Comparison of ENCODE assay signal across 1 cellular context in the genomic region with DNA sequence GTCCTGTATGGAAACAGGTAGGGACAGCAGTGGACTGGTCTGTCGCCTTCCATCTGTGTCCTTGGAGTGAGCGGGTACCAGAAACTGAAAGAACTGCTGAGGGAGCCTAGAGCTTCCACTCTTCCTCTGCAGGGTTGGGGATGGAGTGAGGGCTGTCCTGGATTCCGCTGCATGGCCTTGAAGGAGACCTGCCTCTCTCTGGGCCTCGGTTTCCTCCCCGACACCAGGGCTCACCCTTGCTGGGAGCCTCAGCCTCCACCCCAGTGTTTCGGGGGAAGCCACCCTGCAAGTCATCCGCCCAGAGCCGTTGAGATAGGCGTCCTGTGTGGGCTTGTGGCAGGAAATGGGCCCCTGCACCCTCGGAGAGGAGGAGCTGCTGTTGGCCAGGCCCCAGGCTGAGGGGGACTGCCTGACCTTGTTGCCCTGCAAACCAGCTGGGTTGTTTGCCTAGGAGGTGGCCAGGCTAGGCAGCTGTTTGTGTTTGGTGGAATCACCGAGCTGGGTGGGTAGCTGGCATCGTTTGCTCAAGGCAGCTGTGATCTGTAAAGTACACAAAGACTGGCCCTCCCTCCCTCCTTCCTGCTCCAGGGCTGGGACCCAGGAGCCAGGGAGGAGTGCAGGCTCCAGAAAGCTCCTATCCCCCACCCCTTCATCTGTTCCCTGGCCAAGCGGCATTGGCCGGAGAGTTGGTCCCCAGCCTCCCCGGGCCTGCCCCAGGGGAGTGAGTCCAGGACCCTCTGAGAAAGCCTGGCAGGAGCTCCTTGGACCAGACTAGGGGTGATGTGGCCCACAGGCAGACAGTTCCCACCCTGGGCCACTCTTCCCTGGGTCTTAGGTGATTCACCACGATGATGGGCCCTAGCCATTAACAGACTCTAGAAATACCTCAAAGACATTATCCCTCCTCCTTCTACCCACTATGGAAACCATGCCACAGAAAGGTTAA.
A peak's percentile ranks its signal among the peaks of the same experiment; 100 is the strongest.
TF ChIP-seq lines count a peak whose summit lies in the region.

No MANE protein-coding gene starts in this region.

TF ChIP-seq in GM12878, 131 proteins besides CTCF, POLR2A, EP300 and RAD21 (continues in another document):
- no peak for TF ChIP-seq SREBF2 (IDR thresholded peaks at IDR 0.05; ENCODE audit: low read length)
- TF ChIP-seq, protein P1, sequence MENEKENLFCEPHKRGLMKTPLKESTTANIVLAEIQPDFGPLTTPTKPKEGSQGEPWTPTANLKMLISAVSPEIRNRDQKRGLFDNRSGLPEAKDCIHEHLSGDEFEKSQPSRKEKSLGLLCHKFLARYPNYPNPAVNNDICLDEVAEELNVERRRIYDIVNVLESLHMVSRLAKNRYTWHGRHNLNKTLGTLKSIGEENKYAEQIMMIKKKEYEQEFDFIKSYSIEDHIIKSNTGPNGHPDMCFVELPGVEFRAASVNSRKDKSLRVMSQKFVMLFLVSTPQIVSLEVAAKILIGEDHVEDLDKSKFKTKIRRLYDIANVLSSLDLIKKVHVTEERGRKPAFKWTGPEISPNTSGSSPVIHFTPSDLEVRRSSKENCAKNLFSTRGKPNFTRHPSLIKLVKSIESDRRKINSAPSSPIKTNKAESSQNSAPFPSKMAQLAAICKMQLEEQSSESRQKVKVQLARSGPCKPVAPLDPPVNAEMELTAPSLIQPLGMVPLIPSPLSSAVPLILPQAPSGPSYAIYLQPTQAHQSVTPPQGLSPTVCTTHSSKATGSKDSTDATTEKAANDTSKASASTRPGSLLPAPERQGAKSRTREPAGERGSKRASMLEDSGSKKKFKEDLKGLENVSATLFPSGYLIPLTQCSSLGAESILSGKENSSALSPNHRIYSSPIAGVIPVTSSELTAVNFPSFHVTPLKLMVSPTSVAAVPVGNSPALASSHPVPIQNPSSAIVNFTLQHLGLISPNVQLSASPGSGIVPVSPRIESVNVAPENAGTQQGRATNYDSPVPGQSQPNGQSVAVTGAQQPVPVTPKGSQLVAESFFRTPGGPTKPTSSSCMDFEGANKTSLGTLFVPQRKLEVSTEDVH (IDR thresholded peaks at IDR 0.05; ENCODE audit: low read depth, partially characterized antibody) = no peak
- TF ChIP-seq MTA2 (IDR thresholded peaks at IDR 0.05; ENCODE audit: low read depth) = peak; percentile 44
- TF ChIP-seq MTA3 (IDR thresholded peaks at IDR 0.05; ENCODE audit: borderline replicate concordance, low read length) = no peak; the same call in 1 of the 2 replicates
- TF ChIP-seq STAT3 (IDR thresholded peaks at IDR 0.05; ENCODE audit: low read depth, low read length) = no peak
- no peak for TF ChIP-seq HCFC1 (IDR thresholded peaks at IDR 0.05; ENCODE audit: low read length)
- TF ChIP-seq SIN3A (IDR thresholded peaks at IDR 0.05; ENCODE audit: low read depth, low read length) = no peak; the same call in 1 of the 2 replicates
- TF ChIP-seq PAX8 (IDR thresholded peaks at IDR 0.05) = no peak
- TF ChIP-seq NRF1 (conservative IDR thresholded peaks at IDR 0.05; ENCODE audit: low read depth, low read length) = no peak
- peak; percentile 51; the same call in 1 of the 2 replicates for TF ChIP-seq FOXK2 (IDR thresholded peaks at IDR 0.05)
- no peak for TF ChIP-seq SREBF1 (IDR thresholded peaks at IDR 0.05; ENCODE audit: low read length)
- no peak for TF ChIP-seq RFX5 (IDR thresholded peaks at IDR 0.05; ENCODE audit: low read depth, low read length)
- TF ChIP-seq IRF4 (IDR thresholded peaks at IDR 0.05; ENCODE audit: low read depth, low read length) = no peak
- TF ChIP-seq, protein P2, sequence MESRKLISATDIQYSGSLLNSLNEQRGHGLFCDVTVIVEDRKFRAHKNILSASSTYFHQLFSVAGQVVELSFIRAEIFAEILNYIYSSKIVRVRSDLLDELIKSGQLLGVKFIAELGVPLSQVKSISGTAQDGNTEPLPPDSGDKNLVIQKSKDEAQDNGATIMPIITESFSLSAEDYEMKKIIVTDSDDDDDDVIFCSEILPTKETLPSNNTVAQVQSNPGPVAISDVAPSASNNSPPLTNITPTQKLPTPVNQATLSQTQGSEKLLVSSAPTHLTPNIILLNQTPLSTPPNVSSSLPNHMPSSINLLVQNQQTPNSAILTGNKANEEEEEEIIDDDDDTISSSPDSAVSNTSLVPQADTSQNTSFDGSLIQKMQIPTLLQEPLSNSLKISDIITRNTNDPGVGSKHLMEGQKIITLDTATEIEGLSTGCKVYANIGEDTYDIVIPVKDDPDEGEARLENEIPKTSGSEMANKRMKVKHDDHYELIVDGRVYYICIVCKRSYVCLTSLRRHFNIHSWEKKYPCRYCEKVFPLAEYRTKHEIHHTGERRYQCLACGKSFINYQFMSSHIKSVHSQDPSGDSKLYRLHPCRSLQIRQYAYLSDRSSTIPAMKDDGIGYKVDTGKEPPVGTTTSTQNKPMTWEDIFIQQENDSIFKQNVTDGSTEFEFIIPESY (IDR thresholded peaks at IDR 0.05) = no peak
- TF ChIP-seq, protein P3, sequence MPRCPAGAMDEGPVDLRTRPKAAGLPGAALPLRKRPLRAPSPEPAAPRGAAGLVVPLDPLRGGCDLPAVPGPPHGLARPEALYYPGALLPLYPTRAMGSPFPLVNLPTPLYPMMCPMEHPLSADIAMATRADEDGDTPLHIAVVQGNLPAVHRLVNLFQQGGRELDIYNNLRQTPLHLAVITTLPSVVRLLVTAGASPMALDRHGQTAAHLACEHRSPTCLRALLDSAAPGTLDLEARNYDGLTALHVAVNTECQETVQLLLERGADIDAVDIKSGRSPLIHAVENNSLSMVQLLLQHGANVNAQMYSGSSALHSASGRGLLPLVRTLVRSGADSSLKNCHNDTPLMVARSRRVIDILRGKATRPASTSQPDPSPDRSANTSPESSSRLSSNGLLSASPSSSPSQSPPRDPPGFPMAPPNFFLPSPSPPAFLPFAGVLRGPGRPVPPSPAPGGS (IDR thresholded peaks at IDR 0.05; ENCODE audit: borderline replicate concordance, insufficient read depth, low read depth, low read length, poor library complexity, severe bottlenecking) = peak; percentile 23
- TF ChIP-seq, protein P4, sequence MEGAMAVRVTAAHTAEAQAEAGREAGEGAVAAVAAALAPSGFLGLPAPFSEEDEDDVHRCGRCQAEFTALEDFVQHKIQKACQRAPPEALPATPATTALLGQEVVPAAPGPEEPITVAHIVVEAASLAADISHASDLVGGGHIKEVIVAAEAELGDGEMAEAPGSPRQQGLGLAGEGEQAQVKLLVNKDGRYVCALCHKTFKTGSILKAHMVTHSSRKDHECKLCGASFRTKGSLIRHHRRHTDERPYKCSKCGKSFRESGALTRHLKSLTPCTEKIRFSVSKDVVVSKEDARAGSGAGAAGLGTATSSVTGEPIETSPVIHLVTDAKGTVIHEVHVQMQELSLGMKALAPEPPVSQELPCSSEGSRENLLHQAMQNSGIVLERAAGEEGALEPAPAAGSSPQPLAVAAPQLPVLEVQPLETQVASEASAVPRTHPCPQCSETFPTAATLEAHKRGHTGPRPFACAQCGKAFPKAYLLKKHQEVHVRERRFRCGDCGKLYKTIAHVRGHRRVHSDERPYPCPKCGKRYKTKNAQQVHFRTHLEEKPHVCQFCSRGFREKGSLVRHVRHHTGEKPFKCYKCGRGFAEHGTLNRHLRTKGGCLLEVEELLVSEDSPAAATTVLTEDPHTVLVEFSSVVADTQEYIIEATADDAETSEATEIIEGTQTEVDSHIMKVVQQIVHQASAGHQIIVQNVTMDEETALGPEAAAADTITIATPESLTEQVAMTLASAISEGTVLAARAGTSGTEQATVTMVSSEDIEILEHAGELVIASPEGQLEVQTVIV (IDR thresholded peaks at IDR 0.05; ENCODE audit: borderline replicate concordance, partially characterized antibody) = no peak
- peak; percentile 57 for TF ChIP-seq SP1 (IDR thresholded peaks at IDR 0.05; ENCODE audit: low read depth, low read length)
- TF ChIP-seq WRNIP1 (IDR thresholded peaks at IDR 0.05; ENCODE audit: borderline replicate concordance, low read depth, low read length) = no peak
- TF ChIP-seq GABPA (IDR thresholded peaks at IDR 0.05; ENCODE audit: low read depth) = no peak
- no peak for TF ChIP-seq EGR1 (IDR thresholded peaks at IDR 0.05; ENCODE audit: borderline replicate concordance in 1 of 2, low read depth in 2 of 2, low read length in 2 of 2)
- TF ChIP-seq FOS (IDR thresholded peaks at IDR 0.05; ENCODE audit: borderline replicate concordance, extremely low read depth, insufficient read length) = no peak
- peak in 1 of 2 experiments; percentile 62; a peak in 2 of 4 replicates for TF ChIP-seq BHLHE40 (IDR thresholded peaks at IDR 0.05; ENCODE audit: borderline replicate concordance in 1 of 2, low read depth in 2 of 2, low read length in 1 of 2)
- TF ChIP-seq ESRRA (IDR thresholded peaks at IDR 0.05; ENCODE audit: low read length) = no peak
- TF ChIP-seq, protein P5, sequence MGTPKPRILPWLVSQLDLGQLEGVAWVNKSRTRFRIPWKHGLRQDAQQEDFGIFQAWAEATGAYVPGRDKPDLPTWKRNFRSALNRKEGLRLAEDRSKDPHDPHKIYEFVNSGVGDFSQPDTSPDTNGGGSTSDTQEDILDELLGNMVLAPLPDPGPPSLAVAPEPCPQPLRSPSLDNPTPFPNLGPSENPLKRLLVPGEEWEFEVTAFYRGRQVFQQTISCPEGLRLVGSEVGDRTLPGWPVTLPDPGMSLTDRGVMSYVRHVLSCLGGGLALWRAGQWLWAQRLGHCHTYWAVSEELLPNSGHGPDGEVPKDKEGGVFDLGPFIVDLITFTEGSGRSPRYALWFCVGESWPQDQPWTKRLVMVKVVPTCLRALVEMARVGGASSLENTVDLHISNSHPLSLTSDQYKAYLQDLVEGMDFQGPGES (IDR thresholded peaks at IDR 0.05) = no peak
- peak; percentile 97 for TF ChIP-seq NR2F1 (conservative IDR thresholded peaks at IDR 0.05)
- peak; percentile 28; the same call in 1 of the 2 replicates for TF ChIP-seq EED (IDR thresholded peaks at IDR 0.05; ENCODE audit: low read depth)
- TF ChIP-seq, protein P6, sequence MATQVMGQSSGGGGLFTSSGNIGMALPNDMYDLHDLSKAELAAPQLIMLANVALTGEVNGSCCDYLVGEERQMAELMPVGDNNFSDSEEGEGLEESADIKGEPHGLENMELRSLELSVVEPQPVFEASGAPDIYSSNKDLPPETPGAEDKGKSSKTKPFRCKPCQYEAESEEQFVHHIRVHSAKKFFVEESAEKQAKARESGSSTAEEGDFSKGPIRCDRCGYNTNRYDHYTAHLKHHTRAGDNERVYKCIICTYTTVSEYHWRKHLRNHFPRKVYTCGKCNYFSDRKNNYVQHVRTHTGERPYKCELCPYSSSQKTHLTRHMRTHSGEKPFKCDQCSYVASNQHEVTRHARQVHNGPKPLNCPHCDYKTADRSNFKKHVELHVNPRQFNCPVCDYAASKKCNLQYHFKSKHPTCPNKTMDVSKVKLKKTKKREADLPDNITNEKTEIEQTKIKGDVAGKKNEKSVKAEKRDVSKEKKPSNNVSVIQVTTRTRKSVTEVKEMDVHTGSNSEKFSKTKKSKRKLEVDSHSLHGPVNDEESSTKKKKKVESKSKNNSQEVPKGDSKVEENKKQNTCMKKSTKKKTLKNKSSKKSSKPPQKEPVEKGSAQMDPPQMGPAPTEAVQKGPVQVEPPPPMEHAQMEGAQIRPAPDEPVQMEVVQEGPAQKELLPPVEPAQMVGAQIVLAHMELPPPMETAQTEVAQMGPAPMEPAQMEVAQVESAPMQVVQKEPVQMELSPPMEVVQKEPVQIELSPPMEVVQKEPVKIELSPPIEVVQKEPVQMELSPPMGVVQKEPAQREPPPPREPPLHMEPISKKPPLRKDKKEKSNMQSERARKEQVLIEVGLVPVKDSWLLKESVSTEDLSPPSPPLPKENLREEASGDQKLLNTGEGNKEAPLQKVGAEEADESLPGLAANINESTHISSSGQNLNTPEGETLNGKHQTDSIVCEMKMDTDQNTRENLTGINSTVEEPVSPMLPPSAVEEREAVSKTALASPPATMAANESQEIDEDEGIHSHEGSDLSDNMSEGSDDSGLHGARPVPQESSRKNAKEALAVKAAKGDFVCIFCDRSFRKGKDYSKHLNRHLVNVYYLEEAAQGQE (IDR thresholded peaks at IDR 0.05; ENCODE audit: low read depth, low read length) = no peak
- TF ChIP-seq NR2C1 (IDR thresholded peaks at IDR 0.05) = no peak
- TF ChIP-seq NFYA (IDR thresholded peaks at IDR 0.05; ENCODE audit: borderline replicate concordance, low read depth, low read length) = no peak
- no peak for TF ChIP-seq SRF (IDR thresholded peaks at IDR 0.05; ENCODE audit: low read depth in 2 of 2, low read length in 2 of 2)
- no peak for TF ChIP-seq RCOR1 (conservative IDR thresholded peaks at IDR 0.05; ENCODE audit: low read depth, low read length)
- TF ChIP-seq NBN (IDR thresholded peaks at IDR 0.05) = peak; percentile 53; the same call in 1 of the 2 replicates
- TF ChIP-seq TARDBP (IDR thresholded peaks at IDR 0.05; ENCODE audit: borderline replicate concordance) = no peak
- TF ChIP-seq KLF5 (IDR thresholded peaks at IDR 0.05; ENCODE audit: partially characterized antibody) = no peak
- TF ChIP-seq, protein P7, sequence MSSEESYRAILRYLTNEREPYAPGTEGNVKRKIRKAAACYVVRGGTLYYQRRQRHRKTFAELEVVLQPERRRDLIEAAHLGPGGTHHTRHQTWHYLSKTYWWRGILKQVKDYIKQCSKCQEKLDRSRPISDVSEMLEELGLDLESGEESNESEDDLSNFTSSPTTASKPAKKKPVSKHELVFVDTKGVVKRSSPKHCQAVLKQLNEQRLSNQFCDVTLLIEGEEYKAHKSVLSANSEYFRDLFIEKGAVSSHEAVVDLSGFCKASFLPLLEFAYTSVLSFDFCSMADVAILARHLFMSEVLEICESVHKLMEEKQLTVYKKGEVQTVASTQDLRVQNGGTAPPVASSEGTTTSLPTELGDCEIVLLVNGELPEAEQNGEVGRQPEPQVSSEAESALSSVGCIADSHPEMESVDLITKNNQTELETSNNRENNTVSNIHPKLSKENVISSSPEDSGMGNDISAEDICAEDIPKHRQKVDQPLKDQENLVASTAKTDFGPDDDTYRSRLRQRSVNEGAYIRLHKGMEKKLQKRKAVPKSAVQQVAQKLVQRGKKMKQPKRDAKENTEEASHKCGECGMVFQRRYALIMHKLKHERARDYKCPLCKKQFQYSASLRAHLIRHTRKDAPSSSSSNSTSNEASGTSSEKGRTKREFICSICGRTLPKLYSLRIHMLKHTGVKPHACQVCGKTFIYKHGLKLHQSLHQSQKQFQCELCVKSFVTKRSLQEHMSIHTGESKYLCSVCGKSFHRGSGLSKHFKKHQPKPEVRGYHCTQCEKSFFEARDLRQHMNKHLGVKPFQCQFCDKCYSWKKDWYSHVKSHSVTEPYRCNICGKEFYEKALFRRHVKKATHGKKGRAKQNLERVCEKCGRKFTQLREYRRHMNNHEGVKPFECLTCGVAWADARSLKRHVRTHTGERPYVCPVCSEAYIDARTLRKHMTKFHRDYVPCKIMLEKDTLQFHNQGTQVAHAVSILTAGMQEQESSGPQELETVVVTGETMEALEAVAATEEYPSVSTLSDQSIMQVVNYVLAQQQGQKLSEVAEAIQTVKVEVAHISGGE (CRISPR knock-in tag; IDR thresholded peaks at IDR 0.05) = no peak
- TF ChIP-seq BMI1 (IDR thresholded peaks at IDR 0.05; ENCODE audit: borderline replicate concordance) = no peak
- TF ChIP-seq TCF12 (IDR thresholded peaks at IDR 0.05; ENCODE audit: low read depth, low read length) = 0 out of 2 replicates have a peak, but pooled peaks have one; percentile 52
- TF ChIP-seq NFIC (IDR thresholded peaks at IDR 0.05; ENCODE audit: low read depth, low read length) = no peak
- peak; percentile 43; the same call in 1 of the 2 replicates for TF ChIP-seq PAX5 (IDR thresholded peaks at IDR 0.05; ENCODE audit: borderline replicate concordance, low read depth, low read length)
- TF ChIP-seq ZNF274 (IDR thresholded peaks at IDR 0.05; ENCODE audit: insufficient read depth, insufficient read length) = no peak
- TF ChIP-seq SMAD1 (IDR thresholded peaks at IDR 0.05; ENCODE audit: low read depth, partially characterized antibody) = peak; percentile 27
- TF ChIP-seq ZNF384 (IDR thresholded peaks at IDR 0.05; ENCODE audit: borderline replicate concordance, low read depth, low read length) = no peak
